In the genomic region with DNA sequence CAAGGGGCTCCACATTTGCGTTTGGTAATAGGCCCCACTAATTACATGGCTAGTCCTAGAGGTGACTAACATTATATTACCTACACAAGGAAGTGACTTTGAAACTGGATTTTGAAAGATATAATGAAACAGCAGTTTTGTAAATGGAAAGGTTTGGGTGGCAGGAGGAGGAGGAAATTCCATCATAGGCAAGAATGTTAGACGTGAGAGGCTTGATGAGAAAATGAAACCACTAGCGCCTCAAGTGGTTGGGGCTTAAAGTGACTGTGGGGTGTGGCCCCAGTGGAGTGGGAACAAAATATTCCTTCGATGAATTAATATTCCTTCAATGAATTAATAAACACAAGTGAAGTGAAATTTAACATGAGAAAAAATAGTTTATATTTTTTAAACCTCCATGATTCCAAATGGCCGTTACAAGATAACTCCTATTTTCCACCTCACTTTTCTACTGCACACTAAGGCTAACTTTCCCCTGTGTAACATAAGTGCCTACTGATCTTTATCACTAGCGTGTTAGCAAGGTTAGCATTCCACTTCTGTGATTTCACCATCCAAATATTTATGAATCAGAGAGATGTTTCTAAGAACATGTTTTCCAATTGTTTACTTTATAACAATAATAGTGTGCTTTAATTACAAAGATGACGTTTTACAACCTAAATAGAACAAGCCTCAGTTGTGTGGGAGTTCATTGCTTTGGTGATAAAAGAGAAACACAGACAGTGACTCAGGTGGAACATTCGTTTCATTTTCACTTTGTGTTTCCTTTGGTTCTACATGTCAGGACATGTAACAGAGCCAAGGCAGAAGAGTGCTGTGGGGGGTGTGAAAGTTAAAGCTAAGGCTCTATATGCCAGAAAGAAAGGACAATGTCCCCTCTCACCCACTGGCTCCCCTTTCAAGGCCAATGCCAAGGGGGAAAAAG, we compare ENCODE assay signal across 1 cellular context.
TF ChIP-seq lines count a peak whose summit lies in the region.

No MANE protein-coding gene starts in this region.

TF ChIP-seq in HEK293, 187 proteins besides CTCF, POLR2A, EP300 and RAD21 (continued from another document and continues in another):
- TF ChIP-seq REST (tag by site-specific recombination; IDR thresholded peaks at IDR 0.05), result no peak
- TF ChIP-seq ZFP3 (tag by site-specific recombination; IDR thresholded peaks at IDR 0.05; ENCODE audit: low read depth), result no peak
- peak; percentile 77; the same call in 1 of the 2 replicates for TF ChIP-seq BCL11A (tag by site-specific recombination; IDR thresholded peaks at IDR 0.05; ENCODE audit: low read depth)
- TF ChIP-seq ZNF600 (tag by site-specific recombination; IDR thresholded peaks at IDR 0.05), result peak; percentile 18; the same call in 1 of the 2 replicates
- no peak for TF ChIP-seq ZNF18 (tag by site-specific recombination; IDR thresholded peaks at IDR 0.05)
- TF ChIP-seq, protein P1, sequence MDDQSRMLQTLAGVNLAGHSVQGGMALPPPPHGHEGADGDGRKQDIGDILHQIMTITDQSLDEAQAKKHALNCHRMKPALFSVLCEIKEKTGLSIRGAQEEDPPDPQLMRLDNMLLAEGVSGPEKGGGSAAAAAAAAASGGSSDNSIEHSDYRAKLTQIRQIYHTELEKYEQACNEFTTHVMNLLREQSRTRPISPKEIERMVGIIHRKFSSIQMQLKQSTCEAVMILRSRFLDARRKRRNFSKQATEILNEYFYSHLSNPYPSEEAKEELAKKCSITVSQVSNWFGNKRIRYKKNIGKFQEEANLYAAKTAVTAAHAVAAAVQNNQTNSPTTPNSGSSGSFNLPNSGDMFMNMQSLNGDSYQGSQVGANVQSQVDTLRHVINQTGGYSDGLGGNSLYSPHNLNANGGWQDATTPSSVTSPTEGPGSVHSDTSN (CRISPR knock-in tag; IDR thresholded peaks at IDR 0.05), result no peak
- TF ChIP-seq, protein P2, sequence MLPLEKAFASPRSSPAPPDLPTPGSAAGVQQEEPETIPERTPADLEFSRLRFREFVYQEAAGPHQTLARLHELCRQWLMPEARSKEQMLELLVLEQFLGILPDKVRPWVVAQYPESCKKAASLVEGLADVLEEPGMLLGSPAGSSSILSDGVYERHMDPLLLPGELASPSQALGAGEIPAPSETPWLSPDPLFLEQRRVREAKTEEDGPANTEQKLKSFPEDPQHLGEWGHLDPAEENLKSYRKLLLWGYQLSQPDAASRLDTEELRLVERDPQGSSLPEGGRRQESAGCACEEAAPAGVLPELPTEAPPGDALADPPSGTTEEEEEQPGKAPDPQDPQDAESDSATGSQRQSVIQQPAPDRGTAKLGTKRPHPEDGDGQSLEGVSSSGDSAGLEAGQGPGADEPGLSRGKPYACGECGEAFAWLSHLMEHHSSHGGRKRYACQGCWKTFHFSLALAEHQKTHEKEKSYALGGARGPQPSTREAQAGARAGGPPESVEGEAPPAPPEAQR (tag by site-specific recombination; IDR thresholded peaks at IDR 0.05), result no peak
- TF ChIP-seq ZNF391 (tag by site-specific recombination; IDR thresholded peaks at IDR 0.05; ENCODE audit: borderline replicate concordance, low read depth), result peak; percentile 79; the same call in 1 of the 2 replicates
- peak; percentile 38; the same call in 1 of the 2 replicates for TF ChIP-seq GLI4 (tag by site-specific recombination; IDR thresholded peaks at IDR 0.05)
- peak; percentile 91 for TF ChIP-seq TSHZ1 (tag by site-specific recombination; IDR thresholded peaks at IDR 0.05; ENCODE audit: borderline replicate concordance)
- TF ChIP-seq ZNF140 (tag by site-specific recombination; IDR thresholded peaks at IDR 0.05), result no peak
- TF ChIP-seq ZNF776 (tag by site-specific recombination; IDR thresholded peaks at IDR 0.05; ENCODE audit: borderline replicate concordance), result no peak
- TF ChIP-seq ZNF610 (tag by site-specific recombination; IDR thresholded peaks at IDR 0.05; ENCODE audit: borderline replicate concordance), result no peak
- TF ChIP-seq ZNF785 (tag by site-specific recombination; IDR thresholded peaks at IDR 0.05), result no peak
- TF ChIP-seq RBAK (tag by site-specific recombination; IDR thresholded peaks at IDR 0.05), result no peak
- TF ChIP-seq, protein P3, sequence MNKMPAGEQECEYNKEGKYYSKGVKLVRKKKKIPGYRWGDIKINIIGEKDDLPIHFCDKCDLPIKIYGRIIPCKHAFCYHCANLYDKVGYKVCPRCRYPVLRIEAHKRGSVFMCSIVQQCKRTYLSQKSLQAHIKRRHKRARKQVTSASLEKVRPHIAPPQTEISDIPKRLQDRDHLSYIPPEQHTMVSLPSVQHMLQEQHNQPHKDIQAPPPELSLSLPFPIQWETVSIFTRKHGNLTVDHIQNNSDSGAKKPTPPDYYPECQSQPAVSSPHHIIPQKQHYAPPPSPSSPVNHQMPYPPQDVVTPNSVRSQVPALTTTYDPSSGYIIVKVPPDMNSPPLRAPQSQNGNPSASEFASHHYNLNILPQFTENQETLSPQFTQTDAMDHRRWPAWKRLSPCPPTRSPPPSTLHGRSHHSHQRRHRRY (tag by site-specific recombination; IDR thresholded peaks at IDR 0.05), result no peak
- TF ChIP-seq ZNF350 (tag by site-specific recombination; IDR thresholded peaks at IDR 0.05), result no peak
- no peak for TF ChIP-seq ZNF157 (tag by site-specific recombination; IDR thresholded peaks at IDR 0.05)
- no peak for TF ChIP-seq ZNF248 (tag by site-specific recombination; IDR thresholded peaks at IDR 0.05)
- TF ChIP-seq ZSCAN4 (tag by site-specific recombination; IDR thresholded peaks at IDR 0.05), result peak; percentile 52; the same call in 1 of the 2 replicates
- TF ChIP-seq ZNF670 (tag by site-specific recombination; IDR thresholded peaks at IDR 0.05; ENCODE audit: low read depth), result no peak
- peak; percentile 98 for TF ChIP-seq ZSCAN23 (tag by site-specific recombination; IDR thresholded peaks at IDR 0.05)
- peak; percentile 47; the same call in 1 of the 2 replicates for TF ChIP-seq ZNF2 (tag by site-specific recombination; IDR thresholded peaks at IDR 0.05)
- TF ChIP-seq, protein P4, sequence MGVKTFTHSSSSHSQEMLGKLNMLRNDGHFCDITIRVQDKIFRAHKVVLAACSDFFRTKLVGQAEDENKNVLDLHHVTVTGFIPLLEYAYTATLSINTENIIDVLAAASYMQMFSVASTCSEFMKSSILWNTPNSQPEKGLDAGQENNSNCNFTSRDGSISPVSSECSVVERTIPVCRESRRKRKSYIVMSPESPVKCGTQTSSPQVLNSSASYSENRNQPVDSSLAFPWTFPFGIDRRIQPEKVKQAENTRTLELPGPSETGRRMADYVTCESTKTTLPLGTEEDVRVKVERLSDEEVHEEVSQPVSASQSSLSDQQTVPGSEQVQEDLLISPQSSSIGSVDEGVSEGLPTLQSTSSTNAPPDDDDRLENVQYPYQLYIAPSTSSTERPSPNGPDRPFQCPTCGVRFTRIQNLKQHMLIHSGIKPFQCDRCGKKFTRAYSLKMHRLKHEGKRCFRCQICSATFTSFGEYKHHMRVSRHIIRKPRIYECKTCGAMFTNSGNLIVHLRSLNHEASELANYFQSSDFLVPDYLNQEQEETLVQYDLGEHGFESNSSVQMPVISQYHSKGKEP (tag by site-specific recombination; IDR thresholded peaks at IDR 0.05), result peak; percentile 55; the same call in 1 of the 2 replicates
- no peak for TF ChIP-seq ZNF571 (tag by site-specific recombination; IDR thresholded peaks at IDR 0.05)
- no peak; the same call in 1 of the 2 replicates for TF ChIP-seq ZNF654 (tag by site-specific recombination; IDR thresholded peaks at IDR 0.05; ENCODE audit: low read depth)
- no peak for TF ChIP-seq ZNF221 (tag by site-specific recombination; IDR thresholded peaks at IDR 0.05; ENCODE audit: borderline replicate concordance)
- TF ChIP-seq ZNF792 (tag by site-specific recombination; IDR thresholded peaks at IDR 0.05), result 0 out of 2 replicates have a peak, but pooled peaks have one; percentile 43
- 0 out of 2 replicates have a peak, but pooled peaks have one; percentile 48 for TF ChIP-seq ZNF501 (tag by site-specific recombination; IDR thresholded peaks at IDR 0.05)
- TF ChIP-seq ZNF555 (tag by site-specific recombination; conservative IDR thresholded peaks at IDR 0.05), result no peak
- TF ChIP-seq ATF2 (tag by site-specific recombination; IDR thresholded peaks at IDR 0.05; ENCODE audit: low read depth), result peak; percentile 59
- no peak for TF ChIP-seq ZNF473 (tag by site-specific recombination; IDR thresholded peaks at IDR 0.05)
- no peak for TF ChIP-seq HOXA7 (CRISPR knock-in tag; IDR thresholded peaks at IDR 0.05; ENCODE audit: borderline replicate concordance)
